Comparison of ENCODE assay signal across 11 cellular contexts in the genomic region with DNA sequence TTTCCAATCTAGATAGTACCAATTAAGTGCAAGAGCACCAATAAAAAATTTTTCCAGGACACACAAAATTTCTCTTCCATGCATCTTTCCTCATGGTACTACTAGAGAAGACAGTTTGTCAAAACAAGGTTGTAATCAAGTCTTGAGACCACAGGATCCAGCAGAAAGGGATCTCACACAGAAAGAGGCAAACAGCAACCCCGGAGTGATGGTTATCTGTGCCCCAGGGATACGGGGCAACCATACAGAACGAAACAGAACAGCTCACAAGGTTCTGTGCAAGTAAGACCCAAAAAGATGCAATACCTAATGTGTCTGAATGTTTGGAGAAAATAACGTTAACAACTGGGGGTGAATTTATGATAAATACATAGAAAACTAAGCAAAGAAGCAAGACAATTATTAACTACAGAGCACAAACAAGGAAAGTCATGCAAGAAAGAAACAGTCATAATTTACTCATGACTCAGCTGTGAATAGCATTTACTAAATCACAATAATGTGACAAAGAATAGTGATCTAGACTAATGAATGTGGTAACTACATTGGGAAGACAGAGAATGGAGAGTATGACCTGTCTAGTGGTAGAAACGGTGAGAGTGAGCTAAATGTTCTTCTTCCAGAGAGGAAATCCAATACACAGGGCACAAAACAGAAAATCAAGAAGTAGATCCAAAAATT.
DNase-seq lines count a peak whose midpoint lies in the region; ATAC-seq and TF ChIP-seq lines count a peak whose summit lies in the region.
"Had no signal": no experiment of that assay in that cellular context is flagged by ENCODE, and none has a peak within 500 bp of the region (broad histone marks: within the 10 kb centered on the region; RNA-seq: fewer than 3 reads in every experiment).

No MANE protein-coding gene starts in this region.

- no peak overlapping the region for H2AFZ ChIP-seq in neural progenitor cell (replicated peaks)

- TF ChIP-seq CTCF in neural progenitor cell (IDR thresholded peaks at IDR 0.05) (no peak), stomach (IDR thresholded peaks at IDR 0.05) (no peak)

- POLR2A ChIA-PET in T-cell (lab: Charles Lee) = no interaction called here

- peaks cover 25% of the 10 kb centered on the region for H3F3A ChIP-seq in neural progenitor cell (ENCODE audit: low read depth)

- DNase-seq in amniotic epithelial cell (ENCODE audit: low read depth) (peak; percentile 64), neural progenitor cell (ENCODE audit: low spot score) (no peak), T-cell (no peak), stomach (no peak), activated gamma-delta T cell treated with Interleukin-2 at 50 U/mL for 16 hours (no peak)
- no peak for DNase-seq in T-helper 2 cell treated with Interferon-gamma antibody and Interleukin-4, amounts not matched to agents 5 μg/mL and 100 μg/mL, for 36 hours (ENCODE audit: low spot score)
- DNase-seq: activated CD8-positive, alpha-beta memory T cell treated with anti-CD3 and anti-CD28 coated beads, Interleukin-2, amount 50 U/mL, for 48 hours; NCI-H2171; T-helper 17 cell had no signal

- H3K4me1 Mint-ChIP-seq in neural progenitor cell (peaks cover 17% of the 10 kb centered on the region), T-cell (no peaks in the 10 kb centered on the region)
- no peaks in the 10 kb centered on the region for H3K4me1 Mint-ChIP-seq in T-helper 2 cell treated with Interferon-gamma antibody and Interleukin-4, amounts not matched to agents 5 μg/mL and 100 μg/mL, for 36 hours (ENCODE audit: low read depth)
- H3K4me1 Mint-ChIP-seq: T-helper 17 cell had no signal

- peak overlapping the region; percentile 55 for H3K4me2 ChIP-seq in neural progenitor cell

- H3K4me3 Mint-ChIP-seq in neural progenitor cell (no peak overlapping the region), T-cell (no peak overlapping the region)
- H3K4me3 Mint-ChIP-seq in T-helper 2 cell treated with Interferon-gamma antibody and Interleukin-4, amounts not matched to agents 5 μg/mL and 100 μg/mL, for 36 hours = no peak overlapping the region
- H3K4me3 Mint-ChIP-seq: T-helper 17 cell had no signal

- H4K20me1 ChIP-seq in neural progenitor cell (ENCODE audit: low read depth) = peaks cover 56% of the 10 kb centered on the region

- intact Hi-C loops in stomach (cut with DNase I; ENCODE audit: low total_unique reads) = no loop called here

- H3K27ac ChIP-seq in neural progenitor cell = peak overlapping the region; percentile 25
- no peak overlapping the region for H3K27ac ChIP-seq in stomach

- H3K27me3 Mint-ChIP-seq in neural progenitor cell (ENCODE audit: insufficient read depth, low read depth) (no peaks in the 10 kb centered on the region), T-cell (peaks cover under 1 to 9% of the 10 kb centered on the region in 2 donors)
- H3K27me3 Mint-ChIP-seq in T-helper 2 cell treated with Interferon-gamma antibody and Interleukin-4, amounts not matched to agents 5 μg/mL and 100 μg/mL, for 36 hours (ENCODE audit: low read depth) = peaks cover 2% of the 10 kb centered on the region

- H3K79me2 ChIP-seq in neural progenitor cell (ENCODE audit: low read depth) = peaks cover 100% of the 10 kb centered on the region

- no peak for TF ChIP-seq POLR2A in stomach (IDR thresholded peaks at IDR 0.05)

- no peak overlapping the region for H3K27ac Mint-ChIP-seq in neural progenitor cell
- no peak overlapping the region for H3K27ac Mint-ChIP-seq in T-helper 2 cell treated with Interferon-gamma antibody and Interleukin-4, amounts not matched to agents 5 μg/mL and 100 μg/mL, for 36 hours
- H3K27ac Mint-ChIP-seq in T-cell = no peak overlapping the region
- H3K27ac Mint-ChIP-seq: T-helper 17 cell had no signal

- H3K4me1 ChIP-seq in neural progenitor cell (peaks cover 30% of the 10 kb centered on the region), stomach (peaks cover 0 to 43% (median 16%) of the 10 kb centered on the region in 4 donors)

- no peak for TF ChIP-seq EP300 in stomach (IDR thresholded peaks at IDR 0.05)

- H3K27me3 ChIP-seq in neural progenitor cell (no peaks in the 10 kb centered on the region), stomach (no peaks in the 10 kb centered on the region)

- no peaks in the 10 kb centered on the region for H3K36me3 ChIP-seq in neural progenitor cell
- H3K36me3 ChIP-seq in stomach = no peaks in the 10 kb centered on the region

- CTCF ChIA-PET in T-cell (lab: Charles Lee) = no interaction called here

- H3K4me3 ChIP-seq in neural progenitor cell (no peak overlapping the region), stomach (no peak overlapping the region)

- H3K9me3 ChIP-seq in neural progenitor cell (ENCODE audit: low read depth) (no peaks in the 10 kb centered on the region), stomach (no peaks in the 10 kb centered on the region)

- H3K9ac ChIP-seq in neural progenitor cell = no peak overlapping the region

- ATAC-seq in GM18858 (IDR thresholded peaks at IDR 0.05; ENCODE audit: unreplicated experiment) (peak; percentile 37), HG03064 (IDR thresholded peaks at IDR 0.05; ENCODE audit: low read depth, unreplicated experiment) (peak; percentile 56), T-cell (replicated peaks in 1 of 4) (no peak)
- ATAC-seq: T-helper 17 cell had no signal

- peaks cover 4% of the 10 kb centered on the region for H3K9me3 Mint-ChIP-seq in neural progenitor cell
- no peaks in the 10 kb centered on the region for H3K9me3 Mint-ChIP-seq in T-helper 2 cell treated with Interferon-gamma antibody and Interleukin-4, amounts not matched to agents 5 μg/mL and 100 μg/mL, for 36 hours
- H3K9me3 Mint-ChIP-seq in T-cell = no peaks in the 10 kb centered on the region

- WGBS in stomach, 5 donors = 42 to 55% (median 46%) methylated on average over 5 of the region's 5 CpGs

- peaks cover 14% of the 10 kb centered on the region for H3K36me3 Mint-ChIP-seq in neural progenitor cell
- no peaks in the 10 kb centered on the region for H3K36me3 Mint-ChIP-seq in T-helper 2 cell treated with Interferon-gamma antibody and Interleukin-4, amounts not matched to agents 5 μg/mL and 100 μg/mL, for 36 hours (ENCODE audit: low read depth)
- no peaks in the 10 kb centered on the region for H3K36me3 Mint-ChIP-seq in T-cell

Comparison
In these comparisons a context has a peak if more than half of its experiments do, and no peak if none do; other contexts are left out.
1. ATAC-seq: peak in GM18858 (single experiment) and HG03064 (single experiment); none in T-cell (0 of 4).